Comparison of ENCODE assay signal across 15 cellular contexts in genomic region chr9:72454871-72455471, GRCh38.
DNase-seq lines count a peak whose midpoint lies in the region; ATAC-seq and TF ChIP-seq lines count a peak whose summit lies in the region.
"Had no signal": no experiment of that assay in that cellular context is flagged by ENCODE, and none has a peak within 500 bp of the region (broad histone marks: within the 10 kb centered on the region; RNA-seq: fewer than 3 reads in every experiment).

No MANE protein-coding gene starts in this region.

- H3K4me1 Mint-ChIP-seq in activated CD4-positive, alpha-beta T cell treated with anti-CD3 and anti-CD28 coated beads, Interleukin-2, amount 10 ng/mL, durations not matched to agents 24 days and 14 days: peaks cover 4% of the 10 kb centered on the region

- peaks cover 3% of the 10 kb centered on the region for H3K9me3 Mint-ChIP-seq in activated CD4-positive, alpha-beta T cell treated with anti-CD3 and anti-CD28 coated beads, Interleukin-2, amount 10 ng/mL, durations not matched to agents 24 days and 14 days

- H3K27me3 Mint-ChIP-seq in activated CD4-positive, alpha-beta T cell treated with anti-CD3 and anti-CD28 coated beads, Interleukin-2, amount 10 ng/mL, durations not matched to agents 24 days and 14 days: peaks cover 1% of the 10 kb centered on the region

- peak; percentile 81 to 91 (median 90) for ATAC-seq in right lobe of liver
- ATAC-seq in GM21786 (IDR thresholded peaks at IDR 0.05; ENCODE audit: unreplicated experiment): no peak
- ATAC-seq: left cardiac atrium had no signal

- no peaks in the 10 kb centered on the region for H3K27me3 ChIP-seq in right lobe of liver
- H3K27me3 ChIP-seq in tibial nerve: no peaks in the 10 kb centered on the region
- H3K27me3 ChIP-seq in suprapubic skin: no peaks in the 10 kb centered on the region
- H3K27me3 ChIP-seq: thyroid gland had no signal

- WGBS in right lobe of liver (ENCODE audit: insufficient coverage, low coverage, low lambda C conversion rate, missing lambda C conversion rate): 47% methylated on average over 2 of the region's 2 CpGs
- WGBS in tibial nerve, 2 donors: 45 to 66% methylated on average over 2 of the region's 2 CpGs
- 60% methylated on average over 2 of the region's 2 CpGs for WGBS in suprapubic skin

- TF ChIP-seq EP300 in tibial nerve (IDR thresholded peaks at IDR 0.05) (no peak), suprapubic skin (IDR thresholded peaks at IDR 0.05) (no peak)

- no peak for TF ChIP-seq POLR2A in right lobe of liver (IDR thresholded peaks at IDR 0.05)
- TF ChIP-seq POLR2A in tibial nerve (IDR thresholded peaks at IDR 0.05): no peak
- TF ChIP-seq POLR2A in suprapubic skin (IDR thresholded peaks at IDR 0.05): no peak

- H3K4me3 Mint-ChIP-seq in activated CD4-positive, alpha-beta T cell treated with anti-CD3 and anti-CD28 coated beads, Interleukin-2, amount 10 ng/mL, durations not matched to agents 24 days and 14 days: no peak overlapping the region

- H3K4me1 ChIP-seq in right lobe of liver: peaks cover 0 to 32% (median 3%) of the 10 kb centered on the region in 4 donors
- H3K4me1 ChIP-seq in tibial nerve: peaks cover 0 to 12% (median 0%) of the 10 kb centered on the region in 4 donors
- H3K4me1 ChIP-seq in suprapubic skin: no peaks in the 10 kb centered on the region
- H3K4me1 ChIP-seq: thyroid gland had no signal

- H3K27ac ChIP-seq in cingulate gyrus (ENCODE audit: low read depth, low read length): peak overlapping the region; percentile 41
- peak overlapping the region; percentile 16 to 73 (median 29) for H3K27ac ChIP-seq in right lobe of liver
- H3K27ac ChIP-seq in tibial nerve: peak overlapping the region in 3 of 4 donors; percentile 67 to 76 (median 72)
- H3K27ac ChIP-seq in suprapubic skin: no peak overlapping the region
- H3K27ac ChIP-seq: neutrophil, thyroid gland had no signal

- intact Hi-C loops in activated CD4-positive, alpha-beta T cell treated with anti-CD3 and anti-CD28 coated beads, Interleukin-2, amount 10 ng/mL, durations not matched to agents 24 days and 14 days (cut with micrococcal nuclease): no loop called here
- intact Hi-C loops in right lobe of liver (cut with DNase I): no loop called here

- no peaks in the 10 kb centered on the region for H3K36me3 ChIP-seq in right lobe of liver
- H3K36me3 ChIP-seq in tibial nerve: no peaks in the 10 kb centered on the region
- H3K36me3 ChIP-seq in suprapubic skin: no peaks in the 10 kb centered on the region
- H3K36me3 ChIP-seq: neutrophil, thyroid gland had no signal

- TF ChIP-seq CTCF in right lobe of liver (IDR thresholded peaks at IDR 0.05): no peak
- TF ChIP-seq CTCF in tibial nerve (IDR thresholded peaks at IDR 0.05): no peak
- no peak for TF ChIP-seq CTCF in suprapubic skin (IDR thresholded peaks at IDR 0.05)

- peak; percentile 46 for DNase-seq in activated CD4-positive, alpha-beta T cell treated with anti-CD3 and anti-CD28 coated beads, Interleukin-2, amount 10 ng/mL, durations not matched to agents 24 days and 14 days
- no peak for DNase-seq in activated CD4-positive, alpha-beta T cell treated with anti-CD3 and anti-CD28 coated beads for 48 hours
- DNase-seq in right lobe of liver (peak in 1 of 3 donors; percentile 62), tibial nerve (ENCODE audit: low spot score in 2 of 2) (no peak), suprapubic skin (ENCODE audit: low spot score in 2 of 2) (no peak)
- DNase-seq in activated CD8-positive, alpha-beta memory T cell treated with anti-CD3 and anti-CD28 coated beads, Interleukin-2, amount 50 U/mL, for 4 hours: no peak
- DNase-seq: amniotic stem cell; Kasumi-1; left cardiac atrium; NCI-H2081; NK-92 treated with Interleukin-12 subunit alpha and Interleukin-12 subunit beta, amount 100 ng/mL, for 24 hours; thyroid gland had no signal

- no peak overlapping the region for H3K27ac Mint-ChIP-seq in activated CD4-positive, alpha-beta T cell treated with anti-CD3 and anti-CD28 coated beads, Interleukin-2, amount 10 ng/mL, durations not matched to agents 24 days and 14 days

- no peaks in the 10 kb centered on the region for H3K36me3 Mint-ChIP-seq in activated CD4-positive, alpha-beta T cell treated with anti-CD3 and anti-CD28 coated beads, Interleukin-2, amount 10 ng/mL, durations not matched to agents 24 days and 14 days (ENCODE audit: low read depth)

- no peaks in the 10 kb centered on the region for H3K9me3 ChIP-seq in right lobe of liver
- no peaks in the 10 kb centered on the region for H3K9me3 ChIP-seq in tibial nerve
- H3K9me3 ChIP-seq in suprapubic skin: no peaks in the 10 kb centered on the region
- H3K9me3 ChIP-seq: neutrophil, thyroid gland had no signal

- no peak overlapping the region for H3K4me3 ChIP-seq in right lobe of liver
- no peak overlapping the region for H3K4me3 ChIP-seq in tibial nerve
- no peak overlapping the region for H3K4me3 ChIP-seq in suprapubic skin
- H3K4me3 ChIP-seq: thyroid gland had no signal
